ENCODE assay signal across 29 cellular contexts in genomic region chr5:31504520-31504919, GRCh38.
"Had no signal": no experiment of that assay in that cellular context is flagged by ENCODE, and none has a peak within 500 bp of the region (broad histone marks: within the 10 kb centered on the region; RNA-seq: fewer than 3 reads in every experiment).

No MANE protein-coding gene starts in this region.

- H3K79me2 ChIP-seq: hepatocyte had no signal

- H2AFZ ChIP-seq: hepatocyte, neural progenitor cell had no signal

- H3K27me3 ChIP-seq: dorsolateral prefrontal cortex, gastrocnemius medialis, heart left ventricle, hepatocyte, left lung, neural progenitor cell, sigmoid colon, testis, tibial artery, upper lobe of left lung had no signal

- ATAC-seq: esophagus mucosa; gastrocnemius medialis; heart left ventricle; left lung; mucosa of descending colon; natural killer cell treated with Interleukin-12 subunit alpha and Interleukin-12 subunit beta and Interleukin-15 and Interleukin-18, amount 100 ng/mL, for 72 hours; right cardiac atrium; stimulated activated memory B cell treated with anti-CD40 and anti-IgM and Interleukin-4, amounts not matched to agents 10 μg/mL and 1 μg/mL and 100 μg/mL, for 72 hours; stimulated activated naive CD8-positive, alpha-beta T cell treated with anti-CD3 and anti-CD28 coated beads, Interleukin-15, Interleukin-2, amounts not matched to agents 100 U/mL and 50 U/mL, for 24 hours had no signal

- DNase-seq: dorsolateral prefrontal cortex; effector CD4-positive, alpha-beta T cell; foreskin fibroblast; gastrocnemius medialis; heart left ventricle; kidney; left lung; mesenchymal stem cell; mucosa of descending colon; naive B cell; right cardiac atrium; sigmoid colon; stimulated activated CD4-positive, alpha-beta T cell treated with anti-CD3 and anti-CD28 coated beads, Interleukin-2, amount 100 ng/mL, for 24 hours; stimulated activated CD4-positive, alpha-beta T cell treated with anti-CD3 and anti-CD28 coated beads, Interleukin-4, amount 100 ng/mL, for 24 hours; stimulated activated naive CD8-positive, alpha-beta T cell treated with anti-CD3 and anti-CD28 coated beads, Interleukin-15, Interleukin-2, amounts not matched to agents 100 U/mL and 50 U/mL, for 24 hours; substantia nigra; testis; tibial artery; upper lobe of left lung had no signal

- H3K4me1 ChIP-seq: gastrocnemius medialis, heart left ventricle, left lung, neural progenitor cell, prostate gland, sigmoid colon, testis, tibial artery, upper lobe of left lung had no signal

- H3K4me1 Mint-ChIP-seq: mesothelial cell of epicardium; stimulated activated memory B cell treated with anti-CD40 and anti-IgM and Interleukin-4, amounts not matched to agents 10 μg/mL and 1 μg/mL and 100 μg/mL, for 72 hours had no signal

- H3K27ac ChIP-seq: dorsolateral prefrontal cortex, epithelial cell of prostate, gastrocnemius medialis, heart left ventricle, hepatocyte, left lung, neural progenitor cell, prostate gland, sigmoid colon, testis, tibial artery, upper lobe of left lung had no signal

- H3K9me3 Mint-ChIP-seq: mesothelial cell of epicardium; naive B cell; natural killer cell treated with Interleukin-12 subunit alpha and Interleukin-12 subunit beta and Interleukin-15 and Interleukin-18, amount 100 ng/mL, for 72 hours; neural progenitor cell; stimulated activated memory B cell treated with anti-CD40 and anti-IgM and Interleukin-4, amounts not matched to agents 10 μg/mL and 1 μg/mL and 100 μg/mL, for 72 hours had no signal

- H3K4me2 ChIP-seq: hepatocyte, neural progenitor cell had no signal

- H3K9ac ChIP-seq: neural progenitor cell had no signal

- FAIRE-seq: colon, kidney, urothelium cell line had no signal

- H3K4me3 Mint-ChIP-seq: mesothelial cell of epicardium; naive B cell; natural killer cell treated with Interleukin-12 subunit alpha and Interleukin-12 subunit beta and Interleukin-15 and Interleukin-18, amount 100 ng/mL, for 72 hours; neural progenitor cell; stimulated activated memory B cell treated with anti-CD40 and anti-IgM and Interleukin-4, amounts not matched to agents 10 μg/mL and 1 μg/mL and 100 μg/mL, for 72 hours had no signal

- H3K4me3 ChIP-seq: dorsolateral prefrontal cortex, gastrocnemius medialis, heart left ventricle, hepatocyte, left lung, mucosa of descending colon, neural progenitor cell, prostate gland, sigmoid colon, testis, tibial artery, upper lobe of left lung had no signal

- H3K27ac Mint-ChIP-seq: mesothelial cell of epicardium; naive B cell; natural killer cell treated with Interleukin-12 subunit alpha and Interleukin-12 subunit beta and Interleukin-15 and Interleukin-18, amount 100 ng/mL, for 72 hours; neural progenitor cell; stimulated activated memory B cell treated with anti-CD40 and anti-IgM and Interleukin-4, amounts not matched to agents 10 μg/mL and 1 μg/mL and 100 μg/mL, for 72 hours had no signal

- H3K9me3 ChIP-seq: gastrocnemius medialis, heart left ventricle, left lung, mucosa of descending colon, prostate gland, sigmoid colon, testis, tibial artery, upper lobe of left lung had no signal
